Comparison of ENCODE assay signal across 20 cellular contexts in the genomic region with DNA sequence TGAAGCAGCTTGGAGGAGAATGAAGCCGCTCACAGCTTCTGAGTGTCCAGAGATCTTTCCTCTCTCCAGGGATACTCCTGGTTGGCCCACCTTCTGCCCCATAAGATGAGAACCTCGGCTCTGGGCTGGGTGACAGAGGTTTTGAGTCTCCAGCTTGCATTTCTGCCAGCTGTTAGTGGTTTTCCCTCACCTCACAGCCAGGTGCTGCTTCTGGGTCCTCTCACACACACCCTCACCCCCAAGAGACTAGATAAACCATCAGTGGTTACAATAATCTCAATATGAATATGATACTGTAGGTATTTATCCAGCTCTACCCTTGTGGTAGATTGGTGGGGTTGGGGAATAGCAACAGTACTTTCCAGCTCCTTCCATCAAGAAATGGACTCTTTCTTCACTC.
"Had no signal": no experiment of that assay in that cellular context is flagged by ENCODE, and none has a peak within 500 bp of the region (broad histone marks: within the 10 kb centered on the region; RNA-seq: fewer than 3 reads in every experiment).

No MANE protein-coding gene starts in this region.

- H3K4me3 Mint-ChIP-seq: activated CD4-positive, alpha-beta T cell treated with anti-CD3 and anti-CD28 coated beads, Interleukin-2, amount 10 ng/mL, durations not matched to agents 24 days and 14 days; activated CD8-positive, alpha-beta T cell treated with anti-CD3 and anti-CD28 coated beads for 36 hours; activated naive CD4-positive, alpha-beta T cell treated with anti-CD3 and anti-CD28 coated beads for 36 hours; activated T-cell treated with anti-CD3 and anti-CD28 coated beads, Interleukin-2, amount 50 U/mL, for 24 hours; mesothelial cell of epicardium; stimulated activated naive CD8-positive, alpha-beta T cell treated with anti-CD3 and anti-CD28 coated beads, Interleukin-15, Interleukin-2, amounts not matched to agents 100 ng/mL and 50 ng/mL, for 24 hours had no signal

- H3K9me3 ChIP-seq: transverse colon had no signal

- H3K4me1 ChIP-seq: foreskin keratinocyte, uterus had no signal

- H3K27me3 Mint-ChIP-seq: activated CD8-positive, alpha-beta T cell treated with anti-CD3 and anti-CD28 coated beads for 36 hours; activated T-cell treated with anti-CD3 and anti-CD28 coated beads, Interleukin-2, amount 50 U/mL, for 24 hours; stimulated activated naive CD8-positive, alpha-beta T cell treated with anti-CD3 and anti-CD28 coated beads, Interleukin-15, Interleukin-2, amounts not matched to agents 100 ng/mL and 50 ng/mL, for 24 hours had no signal

- ATAC-seq: activated CD8-positive, alpha-beta T cell treated with anti-CD3 and anti-CD28 coated beads for 36 hours; foreskin keratinocyte; left lobe of liver had no signal

- H3K27ac ChIP-seq: dorsolateral prefrontal cortex, foreskin keratinocyte, transverse colon, uterus had no signal

- H3K9me3 Mint-ChIP-seq: activated CD4-positive, alpha-beta T cell treated with anti-CD3 and anti-CD28 coated beads, Interleukin-2, amount 10 ng/mL, durations not matched to agents 24 days and 14 days; activated CD8-positive, alpha-beta T cell treated with anti-CD3 and anti-CD28 coated beads for 36 hours; stimulated activated naive CD8-positive, alpha-beta T cell treated with anti-CD3 and anti-CD28 coated beads, Interleukin-15, Interleukin-2, amounts not matched to agents 100 ng/mL and 50 ng/mL, for 24 hours had no signal

- H3K4me3 ChIP-seq: dorsolateral prefrontal cortex, transverse colon, uterus had no signal

- H3K27ac Mint-ChIP-seq: activated CD4-positive, alpha-beta T cell treated with anti-CD3 and anti-CD28 coated beads, Interleukin-2, amount 10 ng/mL, durations not matched to agents 24 days and 14 days; activated CD8-positive, alpha-beta T cell treated with anti-CD3 and anti-CD28 coated beads for 36 hours; activated naive CD4-positive, alpha-beta T cell treated with anti-CD3 and anti-CD28 coated beads for 36 hours; activated T-cell treated with anti-CD3 and anti-CD28 coated beads, Interleukin-2, amount 50 U/mL, for 24 hours; mesothelial cell of epicardium; nephron; stimulated activated naive CD8-positive, alpha-beta T cell treated with anti-CD3 and anti-CD28 coated beads, Interleukin-15, Interleukin-2, amounts not matched to agents 100 ng/mL and 50 ng/mL, for 24 hours had no signal

- H3K27me3 ChIP-seq: transverse colon, uterus had no signal

- H3K36me3 ChIP-seq: spleen, transverse colon, uterus had no signal

- DNase-seq: activated CD4-positive, alpha-beta T cell treated with anti-CD3 and anti-CD28 coated beads, Interleukin-2, amount 10 ng/mL, durations not matched to agents 24 days and 14 days; activated CD8-positive, alpha-beta T cell treated with anti-CD3 and anti-CD28 coated beads for 36 hours; activated naive CD4-positive, alpha-beta T cell treated with anti-CD3 and anti-CD28 coated beads for 36 hours; activated T-cell treated with anti-CD3 and anti-CD28 coated beads, Interleukin-2, amount 50 U/mL, for 24 hours; anterior cingulate cortex; caudate nucleus; dorsolateral prefrontal cortex; foreskin keratinocyte; glutamatergic neuron; hypothalamus; occipital lobe; posterior cingulate gyrus; T-helper 9 cell; transverse colon; uterus had no signal

- H3K36me3 Mint-ChIP-seq: mesothelial cell of epicardium had no signal
